ENCODE assay signal across 1 cellular context in the genomic region with DNA sequence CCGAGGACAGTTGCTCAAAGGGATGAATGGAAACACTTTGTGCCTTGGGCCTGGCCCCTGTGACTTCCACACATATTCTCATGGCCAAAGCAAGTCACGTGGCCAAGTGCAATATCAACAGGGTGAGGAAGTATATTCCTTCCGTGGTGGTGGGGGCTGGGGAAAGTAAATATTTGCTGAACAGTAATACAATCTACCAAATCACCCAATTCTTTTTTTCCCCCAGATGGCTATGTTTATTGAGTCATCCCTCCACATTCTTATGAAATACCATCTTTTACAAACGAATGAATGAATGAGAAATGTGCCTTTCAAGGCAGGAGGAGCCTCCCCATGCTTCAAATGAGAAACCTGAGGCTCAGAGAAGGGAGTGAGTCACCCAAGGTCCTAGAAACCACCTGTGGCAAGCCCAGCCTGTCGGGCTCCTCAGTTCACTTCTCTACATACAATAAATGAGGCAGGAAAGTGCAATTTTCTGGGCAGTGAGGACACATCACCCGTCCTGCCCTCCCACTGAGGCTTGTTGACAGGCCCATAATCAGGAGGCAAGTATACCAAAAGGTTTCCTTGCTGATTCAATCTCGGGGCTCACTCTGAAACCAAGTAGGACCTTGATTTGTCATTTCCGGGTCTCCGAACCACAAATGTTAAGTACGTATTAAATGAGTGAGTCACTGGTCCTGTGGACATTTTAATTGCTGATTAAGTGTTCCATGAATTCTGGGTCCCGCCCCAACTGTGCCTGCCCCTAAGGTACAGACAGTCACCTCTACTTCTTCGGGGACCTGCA.
TF ChIP-seq lines count a peak whose summit lies in the region.

No MANE protein-coding gene starts in this region.

TF ChIP-seq in K562, 482 proteins besides CTCF, POLR2A, EP300 and RAD21 (continued from another document and continues in another):
- TF ChIP-seq FOXA1 (IDR thresholded peaks at IDR 0.05; ENCODE audit: borderline replicate concordance) (peak; percentile 60), HDAC1 (IDR thresholded peaks at IDR 0.05) (0 out of 4 replicates have a peak, but pooled peaks of 1 of the 2 experiments have one; percentile 10), CREB3L1 (IDR thresholded peaks at IDR 0.05; ENCODE audit: borderline replicate concordance, low read depth) (peak; percentile 34; the same call in 1 of the 2 replicates), SREBF2 (CRISPR knock-in tag; IDR thresholded peaks at IDR 0.05) (no peak), L3MBTL2 (IDR thresholded peaks at IDR 0.05) (peak; percentile 91), BCLAF1 (IDR thresholded peaks at IDR 0.05; ENCODE audit: borderline replicate concordance in 1 of 2, control insufficient read depth in 1 of 2, low read depth in 2 of 2, low read length in 1 of 2) (no peak), TCF3 (CRISPR knock-in tag; IDR thresholded peaks at IDR 0.05) (0 out of 2 replicates have a peak, but pooled peaks have one; percentile 10), KLF16 (IDR thresholded peaks at IDR 0.05) (0 out of 2 replicates have a peak, but pooled peaks have one; percentile 13), MAFF (IDR thresholded peaks at IDR 0.05; ENCODE audit: low read length) (peak; percentile 32; the same call in 1 of the 2 replicates), FOXJ3 (CRISPR knock-in tag; IDR thresholded peaks at IDR 0.05) (no peak), ZNF551 (CRISPR knock-in tag; IDR thresholded peaks at IDR 0.05) (no peak), KDM1A (IDR thresholded peaks at IDR 0.05) (peak; percentile 77 to 87), ZNF24 (IDR thresholded peaks at IDR 0.05) (peak; percentile 96), FOXK2 (conservative IDR thresholded peaks at IDR 0.05 in 1 of 2, IDR thresholded peaks at IDR 0.05 in 1 of 2; ENCODE audit: low read depth in 2 of 2) (peak; percentile 91 to 94), BHLHE40 (IDR thresholded peaks at IDR 0.05; ENCODE audit: low read length) (peak; percentile 89), SMAD4 (CRISPR knock-in tag; conservative IDR thresholded peaks at IDR 0.05) (peak; percentile 1; the same call in 1 of the 2 replicates), ARID1B (IDR thresholded peaks at IDR 0.05) (peak; percentile 72), NCOA1 (IDR thresholded peaks at IDR 0.05; ENCODE audit: low read depth) (no peak), SOX6 (IDR thresholded peaks at IDR 0.05) (peak; percentile 61; the same call in 1 of the 2 replicates), FOXA3 (CRISPR knock-in tag; conservative IDR thresholded peaks at IDR 0.05 in 1 of 2, IDR thresholded peaks at IDR 0.05 in 1 of 2) (peak; percentile 88 to 93; a peak in 3 of 4 replicates), EP400 (IDR thresholded peaks at IDR 0.05) (peak; percentile 70), SNRNP70 (optimal IDR thresholded peaks at IDR 0.05; ENCODE audit: low read depth, low read length) (no peak), CTBP1 (IDR thresholded peaks at IDR 0.05; ENCODE audit: borderline replicate concordance) (0 out of 2 replicates have a peak, but pooled peaks have one; percentile 25), XRCC5 (IDR thresholded peaks at IDR 0.05; ENCODE audit: low read depth, low read length) (no peak), GATA2 (CRISPR knock-in tag; IDR thresholded peaks at IDR 0.05) (no peak; the same call in 1 of the 2 replicates), NFE2L1 (tag; IDR thresholded peaks at IDR 0.05; ENCODE audit: borderline replicate concordance, low read depth) (no peak), TOE1 (IDR thresholded peaks at IDR 0.05; ENCODE audit: borderline replicate concordance) (peak; percentile 90), TOE1 (CRISPR knock-in tag; IDR thresholded peaks at IDR 0.05; ENCODE audit: borderline replicate concordance, low read depth) (no peak)
- TF ChIP-seq, protein P1, sequence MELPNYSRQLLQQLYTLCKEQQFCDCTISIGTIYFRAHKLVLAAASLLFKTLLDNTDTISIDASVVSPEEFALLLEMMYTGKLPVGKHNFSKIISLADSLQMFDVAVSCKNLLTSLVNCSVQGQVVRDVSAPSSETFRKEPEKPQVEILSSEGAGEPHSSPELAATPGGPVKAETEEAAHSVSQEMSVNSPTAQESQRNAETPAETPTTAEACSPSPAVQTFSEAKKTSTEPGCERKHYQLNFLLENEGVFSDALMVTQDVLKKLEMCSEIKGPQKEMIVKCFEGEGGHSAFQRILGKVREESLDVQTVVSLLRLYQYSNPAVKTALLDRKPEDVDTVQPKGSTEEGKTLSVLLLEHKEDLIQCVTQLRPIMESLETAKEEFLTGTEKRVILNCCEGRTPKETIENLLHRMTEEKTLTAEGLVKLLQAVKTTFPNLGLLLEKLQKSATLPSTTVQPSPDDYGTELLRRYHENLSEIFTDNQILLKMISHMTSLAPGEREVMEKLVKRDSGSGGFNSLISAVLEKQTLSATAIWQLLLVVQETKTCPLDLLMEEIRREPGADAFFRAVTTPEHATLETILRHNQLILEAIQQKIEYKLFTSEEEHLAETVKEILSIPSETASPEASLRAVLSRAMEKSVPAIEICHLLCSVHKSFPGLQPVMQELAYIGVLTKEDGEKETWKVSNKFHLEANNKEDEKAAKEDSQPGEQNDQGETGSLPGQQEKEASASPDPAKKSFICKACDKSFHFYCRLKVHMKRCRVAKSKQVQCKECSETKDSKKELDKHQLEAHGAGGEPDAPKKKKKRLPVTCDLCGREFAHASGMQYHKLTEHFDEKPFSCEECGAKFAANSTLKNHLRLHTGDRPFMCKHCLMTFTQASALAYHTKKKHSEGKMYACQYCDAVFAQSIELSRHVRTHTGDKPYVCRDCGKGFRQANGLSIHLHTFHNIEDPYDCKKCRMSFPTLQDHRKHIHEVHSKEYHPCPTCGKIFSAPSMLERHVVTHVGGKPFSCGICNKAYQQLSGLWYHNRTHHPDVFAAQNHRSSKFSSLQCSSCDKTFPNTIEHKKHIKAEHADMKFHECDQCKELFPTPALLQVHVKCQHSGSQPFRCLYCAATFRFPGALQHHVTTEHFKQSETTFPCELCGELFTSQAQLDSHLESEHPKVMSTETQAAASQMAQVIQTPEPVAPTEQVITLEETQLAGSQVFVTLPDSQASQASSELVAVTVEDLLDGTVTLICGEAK (IDR thresholded peaks at IDR 0.05): peak; percentile 65; the same call in 1 of the 2 replicates
- TF ChIP-seq, protein P1 (CRISPR knock-in tag; IDR thresholded peaks at IDR 0.05): no peak
- TF ChIP-seq, protein P2, sequence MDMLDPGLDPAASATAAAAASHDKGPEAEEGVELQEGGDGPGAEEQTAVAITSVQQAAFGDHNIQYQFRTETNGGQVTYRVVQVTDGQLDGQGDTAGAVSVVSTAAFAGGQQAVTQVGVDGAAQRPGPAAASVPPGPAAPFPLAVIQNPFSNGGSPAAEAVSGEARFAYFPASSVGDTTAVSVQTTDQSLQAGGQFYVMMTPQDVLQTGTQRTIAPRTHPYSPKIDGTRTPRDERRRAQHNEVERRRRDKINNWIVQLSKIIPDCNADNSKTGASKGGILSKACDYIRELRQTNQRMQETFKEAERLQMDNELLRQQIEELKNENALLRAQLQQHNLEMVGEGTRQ (CRISPR knock-in tag; IDR thresholded peaks at IDR 0.05): peak; percentile 93
- TF ChIP-seq, protein P3, sequence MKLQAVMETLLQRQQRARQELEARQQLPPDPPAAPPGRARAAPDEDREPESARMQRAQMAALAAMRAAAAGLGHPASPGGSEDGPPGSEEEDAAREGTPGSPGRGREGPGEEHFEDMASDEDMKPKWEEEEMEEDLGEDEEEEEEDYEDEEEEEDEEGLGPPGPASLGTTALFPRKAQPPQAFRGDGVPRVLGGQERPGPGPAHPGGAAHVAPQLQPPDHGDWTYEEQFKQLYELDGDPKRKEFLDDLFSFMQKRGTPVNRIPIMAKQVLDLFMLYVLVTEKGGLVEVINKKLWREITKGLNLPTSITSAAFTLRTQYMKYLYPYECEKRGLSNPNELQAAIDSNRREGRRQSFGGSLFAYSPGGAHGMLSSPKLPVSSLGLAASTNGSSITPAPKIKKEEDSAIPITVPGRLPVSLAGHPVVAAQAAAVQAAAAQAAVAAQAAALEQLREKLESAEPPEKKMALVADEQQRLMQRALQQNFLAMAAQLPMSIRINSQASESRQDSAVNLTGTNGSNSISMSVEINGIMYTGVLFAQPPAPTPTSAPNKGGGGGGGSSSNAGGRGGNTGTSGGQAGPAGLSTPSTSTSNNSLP (IDR thresholded peaks at IDR 0.05; ENCODE audit: borderline replicate concordance, low read depth, low read length): peak; percentile 77; the same call in 1 of the 2 replicates
- TF ChIP-seq, protein P4, sequence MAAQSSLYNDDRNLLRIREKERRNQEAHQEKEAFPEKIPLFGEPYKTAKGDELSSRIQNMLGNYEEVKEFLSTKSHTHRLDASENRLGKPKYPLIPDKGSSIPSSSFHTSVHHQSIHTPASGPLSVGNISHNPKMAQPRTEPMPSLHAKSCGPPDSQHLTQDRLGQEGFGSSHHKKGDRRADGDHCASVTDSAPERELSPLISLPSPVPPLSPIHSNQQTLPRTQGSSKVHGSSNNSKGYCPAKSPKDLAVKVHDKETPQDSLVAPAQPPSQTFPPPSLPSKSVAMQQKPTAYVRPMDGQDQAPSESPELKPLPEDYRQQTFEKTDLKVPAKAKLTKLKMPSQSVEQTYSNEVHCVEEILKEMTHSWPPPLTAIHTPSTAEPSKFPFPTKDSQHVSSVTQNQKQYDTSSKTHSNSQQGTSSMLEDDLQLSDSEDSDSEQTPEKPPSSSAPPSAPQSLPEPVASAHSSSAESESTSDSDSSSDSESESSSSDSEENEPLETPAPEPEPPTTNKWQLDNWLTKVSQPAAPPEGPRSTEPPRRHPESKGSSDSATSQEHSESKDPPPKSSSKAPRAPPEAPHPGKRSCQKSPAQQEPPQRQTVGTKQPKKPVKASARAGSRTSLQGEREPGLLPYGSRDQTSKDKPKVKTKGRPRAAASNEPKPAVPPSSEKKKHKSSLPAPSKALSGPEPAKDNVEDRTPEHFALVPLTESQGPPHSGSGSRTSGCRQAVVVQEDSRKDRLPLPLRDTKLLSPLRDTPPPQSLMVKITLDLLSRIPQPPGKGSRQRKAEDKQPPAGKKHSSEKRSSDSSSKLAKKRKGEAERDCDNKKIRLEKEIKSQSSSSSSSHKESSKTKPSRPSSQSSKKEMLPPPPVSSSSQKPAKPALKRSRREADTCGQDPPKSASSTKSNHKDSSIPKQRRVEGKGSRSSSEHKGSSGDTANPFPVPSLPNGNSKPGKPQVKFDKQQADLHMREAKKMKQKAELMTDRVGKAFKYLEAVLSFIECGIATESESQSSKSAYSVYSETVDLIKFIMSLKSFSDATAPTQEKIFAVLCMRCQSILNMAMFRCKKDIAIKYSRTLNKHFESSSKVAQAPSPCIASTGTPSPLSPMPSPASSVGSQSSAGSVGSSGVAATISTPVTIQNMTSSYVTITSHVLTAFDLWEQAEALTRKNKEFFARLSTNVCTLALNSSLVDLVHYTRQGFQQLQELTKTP (IDR thresholded peaks at IDR 0.05; ENCODE audit: low read depth in 1 of 2, partially characterized antibody in 2 of 2): peak; percentile 25 to 94
- TF ChIP-seq, protein P5, sequence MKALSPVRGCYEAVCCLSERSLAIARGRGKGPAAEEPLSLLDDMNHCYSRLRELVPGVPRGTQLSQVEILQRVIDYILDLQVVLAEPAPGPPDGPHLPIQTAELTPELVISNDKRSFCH (CRISPR knock-in tag; IDR thresholded peaks at IDR 0.05): no peak
- TF ChIP-seq, protein P5 (tag; IDR thresholded peaks at IDR 0.05): peak; percentile 81
